Comparison of ENCODE assay signal across 1 cellular context in genomic region chr16:23678430-23679273, GRCh38.
TF ChIP-seq lines count a peak whose summit lies in the region.

Gene PLK1, plus strand, starts transcription at chr16:23678889. Its CDS starts 44 bp downstream, at chr16:23678933.

TF ChIP-seq in HepG2, 621 proteins besides CTCF, POLR2A, EP300 and RAD21 (continued from another document):
- TF ChIP-seq TIGD3 (CRISPR knock-in tag; IDR thresholded peaks at IDR 0.05; ENCODE audit: borderline replicate concordance) (no peak), ZNF773 (CRISPR knock-in tag; IDR thresholded peaks at IDR 0.05; ENCODE audit: borderline replicate concordance) (peak; percentile 11; the same call in 1 of the 2 replicates), RNF2 (conservative IDR thresholded peaks at IDR 0.05; ENCODE audit: low read depth) (0 out of 2 replicates have a peak, but pooled peaks have one; percentile 24), ZMYM3 (CRISPR knock-in tag; IDR thresholded peaks at IDR 0.05) (no peak; the same call in 1 of the 2 replicates), ATRX (CRISPR knock-in tag; IDR thresholded peaks at IDR 0.05; ENCODE audit: borderline replicate concordance) (no peak), RERE (CRISPR knock-in tag; IDR thresholded peaks at IDR 0.05; ENCODE audit: low read depth) (0 out of 2 replicates have a peak, but pooled peaks have one; percentile 27), ZNF543 (CRISPR knock-in tag; IDR thresholded peaks at IDR 0.05) (no peak), ZFP62 (CRISPR knock-in tag; IDR thresholded peaks at IDR 0.05) (no peak), GMEB1 (CRISPR knock-in tag; IDR thresholded peaks at IDR 0.05; ENCODE audit: borderline replicate concordance) (peak; percentile 87), ZNF816 (CRISPR knock-in tag; IDR thresholded peaks at IDR 0.05; ENCODE audit: borderline replicate concordance) (peak; percentile 100; the same call in 1 of the 2 replicates), AGO1 (IDR thresholded peaks at IDR 0.05; ENCODE audit: low read depth, low read length, poor library complexity, severe bottlenecking) (peak; percentile 91), ZNF609 (CRISPR knock-in tag; IDR thresholded peaks at IDR 0.05; ENCODE audit: borderline replicate concordance) (peak; percentile 82), ZNF280D (CRISPR knock-in tag; IDR thresholded peaks at IDR 0.05) (peak; percentile 17; the same call in 1 of the 2 replicates), EZH2 (conservative IDR thresholded peaks at IDR 0.05; ENCODE audit: low read depth, low read length) (no peak), BRCA1 (CRISPR knock-in tag; IDR thresholded peaks at IDR 0.05) (no peak; the same call in 1 of the 2 replicates), MYNN (CRISPR knock-in tag; IDR thresholded peaks at IDR 0.05; ENCODE audit: low read depth) (peak; percentile 78; the same call in 1 of the 2 replicates), ZNF431 (CRISPR knock-in tag; IDR thresholded peaks at IDR 0.05; ENCODE audit: borderline replicate concordance, low read depth) (peak; percentile 97), ZNF597 (CRISPR knock-in tag; IDR thresholded peaks at IDR 0.05) (no peak; the same call in 1 of the 2 replicates), CCDC6 (CRISPR knock-in tag; IDR thresholded peaks at IDR 0.05) (peak; percentile 100), ATF4 (CRISPR knock-in tag; IDR thresholded peaks at IDR 0.05) (peak in 1 of 2 experiments; percentile 98; a peak in 2 of 4 replicates), KAT8 (CRISPR knock-in tag; IDR thresholded peaks at IDR 0.05) (peak; percentile 90), PATZ1 (CRISPR knock-in tag; IDR thresholded peaks at IDR 0.05) (0 out of 2 replicates have a peak, but pooled peaks have one; percentile 20), MYPOP (CRISPR knock-in tag; IDR thresholded peaks at IDR 0.05) (peak; percentile 99), ZNF274 (CRISPR knock-in tag; IDR thresholded peaks at IDR 0.05) (peak; percentile 82; the same call in 1 of the 2 replicates), ZBTB38 (CRISPR knock-in tag; IDR thresholded peaks at IDR 0.05) (peak; percentile 38; the same call in 1 of the 2 replicates), GZF1 (CRISPR knock-in tag; IDR thresholded peaks at IDR 0.05) (0 out of 2 replicates have a peak, but pooled peaks have one; percentile 60), NR2F2 (IDR thresholded peaks at IDR 0.05; ENCODE audit: borderline replicate concordance, low read depth) (no peak), ZNF749 (CRISPR knock-in tag; IDR thresholded peaks at IDR 0.05; ENCODE audit: borderline replicate concordance) (peak; percentile 100), NFKB2 (CRISPR knock-in tag; IDR thresholded peaks at IDR 0.05; ENCODE audit: borderline replicate concordance) (peak; percentile 64; the same call in 1 of the 2 replicates), ZNF883 (CRISPR knock-in tag; IDR thresholded peaks at IDR 0.05; ENCODE audit: not compliant biosample characterization) (peak; percentile 81), ZNF670 (CRISPR knock-in tag; IDR thresholded peaks at IDR 0.05; ENCODE audit: borderline replicate concordance) (peak; percentile 95)
